In the genomic region with DNA sequence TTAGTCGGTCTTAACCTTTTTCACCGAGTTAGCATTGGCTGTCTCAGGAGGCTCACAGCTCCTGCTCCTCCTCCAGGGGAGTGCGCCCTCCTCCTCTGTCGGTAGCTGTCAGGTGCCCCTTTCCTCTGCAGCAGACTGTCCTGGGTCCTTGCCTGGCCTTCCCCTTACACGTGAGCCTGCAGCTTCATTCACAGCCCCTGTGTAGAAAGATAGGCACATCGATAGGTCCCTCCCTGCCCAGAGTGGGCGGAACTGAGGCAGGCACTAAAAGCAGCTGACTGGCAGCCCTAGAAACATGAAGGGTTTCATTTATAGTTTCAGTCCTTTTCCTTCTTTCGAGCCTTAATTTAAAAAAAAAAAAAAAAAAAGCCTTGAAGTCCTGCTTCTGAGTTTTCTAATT, we compare ENCODE assay signal across 12 cellular contexts. TPM values are rescaled to one million over a fixed set of nuclear protein-coding genes. Genes with fewer than 3 reads are reported as not detected.
A peak's percentile ranks its signal among the peaks of the same experiment; 100 is the strongest.
DNase-seq lines count a peak whose midpoint lies in the region; ATAC-seq, FAIRE-seq and TF ChIP-seq lines count a peak whose summit lies in the region.
"Had no signal": no experiment of that assay in that cellular context is flagged by ENCODE, and none has a peak within 500 bp of the region (broad histone marks: within the 10 kb centered on the region; RNA-seq: fewer than 3 reads in every experiment).

No MANE protein-coding gene starts in this region.

- no peak overlapping the region for H4K8ac ChIP-seq in H1 (ENCODE audit: extremely low read depth, insufficient read depth, low read length)

- peak overlapping the region; percentile 78 for H3K27ac Mint-ChIP-seq in CD4-positive, alpha-beta T cell

- no peak overlapping the region for H3K4me3 Mint-ChIP-seq in CD4-positive, alpha-beta T cell
- H3K4me3 Mint-ChIP-seq: dendritic cell treated with granulocyte-macrophage colony-stimulating factor and Interleukin-4, amounts not matched to agents 40 ng/mL and 50 ng/mL, for 4 days had no signal

- no peak for DNase-seq in CD4-positive, alpha-beta T cell
- DNase-seq in H1 (ENCODE audit: low read depth in 1 of 2, low spot score in 2 of 2), result no peak
- DNase-seq in cerebellar nuclear complex (lab: John Stamatoyannopoulos, UW), result no peak
- DNase-seq in CD1c-positive myeloid dendritic cell (ENCODE audit: extremely low spot score), result no peak
- no peak for DNase-seq in dermis blood vessel endothelial cell
- DNase-seq: DMS53 had no signal

- no peak overlapping the region for H3K4ac ChIP-seq in H1 (replicated peaks; ENCODE audit: insufficient read length, low read depth, low read length)

- H3K9me3 ChIP-seq in CD4-positive, alpha-beta T cell (ENCODE audit: control insufficient read depth, low read length), result no peaks in the 10 kb centered on the region
- no peaks in the 10 kb centered on the region for H3K9me3 ChIP-seq in H1 (ENCODE audit: insufficient read depth in 2 of 2, low read depth in 1 of 2, low read length in 1 of 2)

- no peak overlapping the region for H3K9ac ChIP-seq in H1 (replicated peaks in 1 of 4; ENCODE audit: extremely low read depth in 1 of 4, low read depth in 3 of 4, low read length in 3 of 4)

- H2AK5ac ChIP-seq in H1 (ENCODE audit: low read depth, low read length), result no peak overlapping the region

- no peaks in the 10 kb centered on the region for H3K23me2 ChIP-seq in H1 (ENCODE audit: low read depth, low read length)

- H3K79me2 ChIP-seq in H1 (ENCODE audit: control insufficient read depth in 1 of 2, insufficient read depth in 2 of 2, low read length in 2 of 2), result peaks cover 4 to 99% of the 10 kb centered on the region in 2 experiments; a peak in 3 of 4 replicates

- H4K20me1 ChIP-seq in H1 (replicated peaks in 1 of 2; ENCODE audit: control insufficient read depth in 1 of 2, insufficient read depth in 2 of 2, low read length in 2 of 2), result peaks cover 33 to 53% of the 10 kb centered on the region in 2 experiments

- H2BK15ac ChIP-seq in H1 (ENCODE audit: low read length), result no peak overlapping the region

- H3K79me1 ChIP-seq in H1 (ENCODE audit: low read depth, low read length), result peaks cover 27% of the 10 kb centered on the region

- no peak overlapping the region for H3K4me3 ChIP-seq in H1 (ENCODE audit: extremely low read depth in 1 of 4, insufficient read depth in 2 of 4, low read depth in 3 of 4, low read length in 4 of 4)
- H3K4me3 ChIP-seq: K562 had no signal

- H3K36me3 Mint-ChIP-seq in CD4-positive, alpha-beta T cell (ENCODE audit: low read depth), result peaks cover 50% of the 10 kb centered on the region

- H2BK20ac ChIP-seq in H1 (ENCODE audit: low read length), result no peak overlapping the region

- H3K4me1 Mint-ChIP-seq in CD4-positive, alpha-beta T cell (ENCODE audit: low read depth), result peaks cover 94% of the 10 kb centered on the region

- no peak overlapping the region for H4K5ac ChIP-seq in H1 (ENCODE audit: insufficient read length, low read depth, low read length)

- H3K27me3 ChIP-seq in CD4-positive, alpha-beta T cell (ENCODE audit: control insufficient read depth, insufficient read depth, low read length), result no peaks in the 10 kb centered on the region
- no peaks in the 10 kb centered on the region for H3K27me3 ChIP-seq in H1 (replicated peaks in 1 of 4; ENCODE audit: control insufficient read depth in 3 of 4, extremely low read depth in 1 of 4, insufficient read depth in 3 of 4, low read length in 3 of 4)

- H3K23ac ChIP-seq in H1 (ENCODE audit: insufficient read length), result no peak overlapping the region

- H3K4me2 ChIP-seq in H1 (ENCODE audit: insufficient read depth in 1 of 2, low read depth in 2 of 2, low read length in 2 of 2), result no peak overlapping the region

- no peaks in the 10 kb centered on the region for H3K36me3 ChIP-seq in H1 (ENCODE audit: control insufficient read depth in 2 of 4, insufficient read depth in 4 of 4, low read length in 3 of 4)

- POLR2A ChIA-PET in CD4-positive, alpha-beta T cell (lab: Charles Lee), result interaction anchor here (1.0 to 2.1 kb wide), 4 partner anchors 9 to 98 kb away, joined by 3 to 12 read pairs (median 6); a partner anchor contains a TSS
- POLR2A ChIA-PET in H1 (lab: Charles Lee; ENCODE audit: partially characterized antibody), result interaction anchor here (0.7 to 1.1 kb wide), 2 partner anchors 35 to 97 kb away, joined by 3 read pairs; a partner anchor contains a TSS

- no peak overlapping the region for H2AFZ ChIP-seq in H1 (ENCODE audit: low read length)

- no peak overlapping the region for H3K18ac ChIP-seq in H1 (ENCODE audit: extremely low read depth, low read length)

- intact Hi-C loops in CD4-positive, alpha-beta T cell (cut with DNase I, micrococcal nuclease), result no loop called here

- TF ChIP-seq POLR2A in H1 (IDR thresholded peaks at IDR 0.05; ENCODE audit: control extremely low read depth in 1 of 2, low read depth in 2 of 2, low read length in 2 of 2), result no peak

- H2BK5ac ChIP-seq in H1 (ENCODE audit: low read depth, low read length), result no peak overlapping the region

- H2BK120ac ChIP-seq in H1 (replicated peaks; ENCODE audit: low read depth, low read length), result no peak overlapping the region

- H3K27me3 Mint-ChIP-seq in CD4-positive, alpha-beta T cell, result no peaks in the 10 kb centered on the region
- H3K27me3 Mint-ChIP-seq: dendritic cell treated with granulocyte-macrophage colony-stimulating factor and Interleukin-4, amounts not matched to agents 40 ng/mL and 50 ng/mL, for 4 days had no signal

- no peak for TF ChIP-seq EP300 in H1 (IDR thresholded peaks at IDR 0.05; ENCODE audit: borderline replicate concordance in 1 of 2, low read depth in 2 of 2, low read length in 2 of 2)

- H3K4me1 ChIP-seq in H1 (replicated peaks in 1 of 4; ENCODE audit: control insufficient read depth in 3 of 4, insufficient read depth in 4 of 4, low read length in 3 of 4), result peaks cover 3 to 13% (median 6%) of the 10 kb centered on the region in 4 experiments; a peak in 6 of 7 replicates

- H4K91ac ChIP-seq in H1 (replicated peaks; ENCODE audit: insufficient read length, low read length), result no peak overlapping the region

- no peak overlapping the region for H2BK12ac ChIP-seq in H1 (ENCODE audit: low read depth, low read length)

- no peak overlapping the region for H3K56ac ChIP-seq in H1 (replicated peaks; ENCODE audit: insufficient read length, low read depth, low read length)

- no peak overlapping the region for H3K14ac ChIP-seq in H1 (ENCODE audit: insufficient read length)

- TF ChIP-seq RAD21 in H1 (IDR thresholded peaks at IDR 0.05 in 1 of 2, conservative IDR thresholded peaks at IDR 0.05 in 1 of 2; ENCODE audit: low read depth in 2 of 2, low read length in 2 of 2), result no peak

- no peak for FAIRE-seq in H1 (lab: Jason Lieb, UNC)

- no peak overlapping the region for H3K27ac ChIP-seq in CD4-positive, alpha-beta T cell (ENCODE audit: low read depth, low read length)
- H3K27ac ChIP-seq in H1 (ENCODE audit: low read depth, low read length), result no peak overlapping the region

- 65% methylated on average over 8 of the region's 8 CpGs; no CpG with 5 or more reads in 1 of the 2 experiments for WGBS in H1 (ENCODE audit: extremely low coverage in 1 of 2, insufficient coverage in 1 of 2, insufficient read length in 1 of 2, insufficient replicate concordance in 2 of 2, low coverage in 1 of 2, low lambda C conversion rate in 2 of 2, missing lambda C conversion rate in 1 of 2), 2 experiments

- CTCF ChIA-PET in CD4-positive, alpha-beta T cell (lab: Charles Lee), result interaction anchor here (0.7 kb wide), 1 partner anchor 1234 kb away, joined by 5 read pairs; no protein-coding TSS in a partner anchor
- CTCF ChIA-PET in H1 (lab: Charles Lee; ENCODE audit: partially characterized antibody), result interaction anchor here (1.0 to 4.1 kb wide), 3 partner anchors 14 to 149 kb away, joined by 3 to 21 read pairs (median 3); a partner anchor contains a TSS

- no peaks in the 10 kb centered on the region for H3K9me3 Mint-ChIP-seq in CD4-positive, alpha-beta T cell
- H3K9me3 Mint-ChIP-seq: dendritic cell treated with granulocyte-macrophage colony-stimulating factor and Interleukin-4, amounts not matched to agents 40 ng/mL and 50 ng/mL, for 4 days had no signal

- no peak for TF ChIP-seq CTCF in CD4-positive, alpha-beta T cell (IDR thresholded peaks at IDR 0.05)
- TF ChIP-seq CTCF in H1 (IDR thresholded peaks at IDR 0.05; ENCODE audit: control extremely low read depth in 1 of 3, insufficient read depth in 1 of 3, low read depth in 1 of 3, low read length in 3 of 3), result no peak

- no peak for ATAC-seq in CD4-positive, alpha-beta T cell (ENCODE audit: poor library complexity)
- ATAC-seq in GM19438 (IDR thresholded peaks at IDR 0.05; ENCODE audit: low read depth, unreplicated experiment) (peak; percentile 34), HG03442 (IDR thresholded peaks at IDR 0.05; ENCODE audit: unreplicated experiment) (peak; percentile 39), HG03378 (IDR thresholded peaks at IDR 0.05; ENCODE audit: unreplicated experiment) (no peak)
- ATAC-seq: K562, Panc1 had no signal

TF ChIP-seq in H1, 55 proteins besides CTCF, POLR2A, EP300 and RAD21:
- TF ChIP-seq KDM4A (IDR thresholded peaks at IDR 0.05; ENCODE audit: low read depth, low read length, severe bottlenecking) (no peak), RBBP5 (IDR thresholded peaks at IDR 0.05; ENCODE audit: borderline replicate concordance, low read depth, low read length) (no peak)
- TF ChIP-seq, protein P1, sequence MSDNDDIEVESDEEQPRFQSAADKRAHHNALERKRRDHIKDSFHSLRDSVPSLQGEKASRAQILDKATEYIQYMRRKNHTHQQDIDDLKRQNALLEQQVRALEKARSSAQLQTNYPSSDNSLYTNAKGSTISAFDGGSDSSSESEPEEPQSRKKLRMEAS (IDR thresholded peaks at IDR 0.05), result 0 out of 2 replicates have a peak, but pooled peaks have one; percentile 34
TF ChIP-seq in H1: peak in this region for 1.

RNA-seq across cellular contexts. Expression of a gene that starts 17.2 kb away (rescaled TPM):
- total RNA-seq in CD4-positive, alpha-beta T cell, result 10 to 100 TPM; 49.2 to 51.9 TPM
- 22.4 and 25.1 TPM in 2 replicates for total RNA-seq in H1 (2021; fragmentation: NEBNext Ultra II Directional; extraction: Animal tissue kit (Norgen Biotek cat#: 25700))
- 8.9 and 11.6 TPM in 2 replicates for polyA plus RNA-seq in H1 (2011; rRNA removed)
- polyA plus RNA-seq in H1 (2011; cell fraction: cytosol; rRNA removed), result 6.3 TPM
- 46.4 TPM for polyA plus RNA-seq in H1 (2011; cell fraction: nucleus; rRNA removed)
- 17.5 to 20.5 TPM (median 19.2 TPM) in 4 replicates for polyA plus RNA-seq in H1 (2012, experiment 1 of 2)
- 4.8 TPM for polyA plus RNA-seq in H1 (2012, experiment 2 of 2)
- polyA plus RNA-seq in H1 (2013, experiment 1 of 2), result 21.0 TPM
- 20.5 TPM for polyA plus RNA-seq in H1 (2013, experiment 2 of 2)
- polyA minus RNA-seq in H1 (2011; rRNA and poly(A)+ RNA removed), result 12.4 and 14.3 TPM in 2 replicates
- polyA minus RNA-seq in H1 (2011; cell fraction: cytosol; rRNA and poly(A)+ RNA removed), result 13.4 TPM
- polyA minus RNA-seq in H1 (2011; cell fraction: nucleus; rRNA and poly(A)+ RNA removed), result 30.2 TPM
- total RNA-seq in dermis blood vessel endothelial cell, result 7.8 and 12.2 TPM in 2 replicates

Comparison
In these comparisons a context has a peak if more than half of its experiments do, and no peak if none do; other contexts are left out.
1. ATAC-seq: peak in GM19438 (single experiment) and HG03442 (single experiment); none in CD4-positive, alpha-beta T cell (single experiment) and HG03378 (single experiment).